In genomic region chr19:3108775-3109174, GRCh38 we compare ENCODE assay signal across 1 cellular context.
TF ChIP-seq lines count a peak whose summit lies in the region.

No MANE protein-coding gene starts in this region.

TF ChIP-seq in GM12878, 131 proteins besides CTCF, POLR2A, EP300 and RAD21 (continued from another document):
- TF ChIP-seq, protein P1, sequence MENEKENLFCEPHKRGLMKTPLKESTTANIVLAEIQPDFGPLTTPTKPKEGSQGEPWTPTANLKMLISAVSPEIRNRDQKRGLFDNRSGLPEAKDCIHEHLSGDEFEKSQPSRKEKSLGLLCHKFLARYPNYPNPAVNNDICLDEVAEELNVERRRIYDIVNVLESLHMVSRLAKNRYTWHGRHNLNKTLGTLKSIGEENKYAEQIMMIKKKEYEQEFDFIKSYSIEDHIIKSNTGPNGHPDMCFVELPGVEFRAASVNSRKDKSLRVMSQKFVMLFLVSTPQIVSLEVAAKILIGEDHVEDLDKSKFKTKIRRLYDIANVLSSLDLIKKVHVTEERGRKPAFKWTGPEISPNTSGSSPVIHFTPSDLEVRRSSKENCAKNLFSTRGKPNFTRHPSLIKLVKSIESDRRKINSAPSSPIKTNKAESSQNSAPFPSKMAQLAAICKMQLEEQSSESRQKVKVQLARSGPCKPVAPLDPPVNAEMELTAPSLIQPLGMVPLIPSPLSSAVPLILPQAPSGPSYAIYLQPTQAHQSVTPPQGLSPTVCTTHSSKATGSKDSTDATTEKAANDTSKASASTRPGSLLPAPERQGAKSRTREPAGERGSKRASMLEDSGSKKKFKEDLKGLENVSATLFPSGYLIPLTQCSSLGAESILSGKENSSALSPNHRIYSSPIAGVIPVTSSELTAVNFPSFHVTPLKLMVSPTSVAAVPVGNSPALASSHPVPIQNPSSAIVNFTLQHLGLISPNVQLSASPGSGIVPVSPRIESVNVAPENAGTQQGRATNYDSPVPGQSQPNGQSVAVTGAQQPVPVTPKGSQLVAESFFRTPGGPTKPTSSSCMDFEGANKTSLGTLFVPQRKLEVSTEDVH (IDR thresholded peaks at IDR 0.05; ENCODE audit: low read depth, partially characterized antibody) = no peak
- TF ChIP-seq USF1 (IDR thresholded peaks at IDR 0.05; ENCODE audit: borderline replicate concordance, extremely low read length, insufficient read depth, low read depth, low read length) = peak; percentile 66
- TF ChIP-seq ZNF384 (IDR thresholded peaks at IDR 0.05; ENCODE audit: borderline replicate concordance, low read depth, low read length) = no peak
- TF ChIP-seq ATF7 (IDR thresholded peaks at IDR 0.05; ENCODE audit: low read depth) = no peak
- no peak for TF ChIP-seq ZNF592 (IDR thresholded peaks at IDR 0.05)
- peak; percentile 57; the same call in 1 of the 2 replicates for TF ChIP-seq YY1 (IDR thresholded peaks at IDR 0.05; ENCODE audit: low read depth, low read length)
- TF ChIP-seq SMARCA5 (IDR thresholded peaks at IDR 0.05) = no peak; the same call in 1 of the 2 replicates
- TF ChIP-seq, protein P2, sequence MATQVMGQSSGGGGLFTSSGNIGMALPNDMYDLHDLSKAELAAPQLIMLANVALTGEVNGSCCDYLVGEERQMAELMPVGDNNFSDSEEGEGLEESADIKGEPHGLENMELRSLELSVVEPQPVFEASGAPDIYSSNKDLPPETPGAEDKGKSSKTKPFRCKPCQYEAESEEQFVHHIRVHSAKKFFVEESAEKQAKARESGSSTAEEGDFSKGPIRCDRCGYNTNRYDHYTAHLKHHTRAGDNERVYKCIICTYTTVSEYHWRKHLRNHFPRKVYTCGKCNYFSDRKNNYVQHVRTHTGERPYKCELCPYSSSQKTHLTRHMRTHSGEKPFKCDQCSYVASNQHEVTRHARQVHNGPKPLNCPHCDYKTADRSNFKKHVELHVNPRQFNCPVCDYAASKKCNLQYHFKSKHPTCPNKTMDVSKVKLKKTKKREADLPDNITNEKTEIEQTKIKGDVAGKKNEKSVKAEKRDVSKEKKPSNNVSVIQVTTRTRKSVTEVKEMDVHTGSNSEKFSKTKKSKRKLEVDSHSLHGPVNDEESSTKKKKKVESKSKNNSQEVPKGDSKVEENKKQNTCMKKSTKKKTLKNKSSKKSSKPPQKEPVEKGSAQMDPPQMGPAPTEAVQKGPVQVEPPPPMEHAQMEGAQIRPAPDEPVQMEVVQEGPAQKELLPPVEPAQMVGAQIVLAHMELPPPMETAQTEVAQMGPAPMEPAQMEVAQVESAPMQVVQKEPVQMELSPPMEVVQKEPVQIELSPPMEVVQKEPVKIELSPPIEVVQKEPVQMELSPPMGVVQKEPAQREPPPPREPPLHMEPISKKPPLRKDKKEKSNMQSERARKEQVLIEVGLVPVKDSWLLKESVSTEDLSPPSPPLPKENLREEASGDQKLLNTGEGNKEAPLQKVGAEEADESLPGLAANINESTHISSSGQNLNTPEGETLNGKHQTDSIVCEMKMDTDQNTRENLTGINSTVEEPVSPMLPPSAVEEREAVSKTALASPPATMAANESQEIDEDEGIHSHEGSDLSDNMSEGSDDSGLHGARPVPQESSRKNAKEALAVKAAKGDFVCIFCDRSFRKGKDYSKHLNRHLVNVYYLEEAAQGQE (IDR thresholded peaks at IDR 0.05; ENCODE audit: low read depth, low read length) = no peak
- no peak for TF ChIP-seq SIX5 (IDR thresholded peaks at IDR 0.05; ENCODE audit: low read depth, low read length, severe bottlenecking)
- TF ChIP-seq KDM1A (IDR thresholded peaks at IDR 0.05; ENCODE audit: borderline replicate concordance) = no peak
- peak; percentile 60 for TF ChIP-seq RAD51 (IDR thresholded peaks at IDR 0.05)
- TF ChIP-seq GABPA (IDR thresholded peaks at IDR 0.05; ENCODE audit: low read depth) = no peak
- no peak for TF ChIP-seq IRF5 (IDR thresholded peaks at IDR 0.05; ENCODE audit: borderline replicate concordance)
- peak; percentile 72 for TF ChIP-seq SMC3 (IDR thresholded peaks at IDR 0.05; ENCODE audit: borderline replicate concordance, low read length)
- TF ChIP-seq NRF1 (conservative IDR thresholded peaks at IDR 0.05; ENCODE audit: low read depth, low read length) = no peak
- TF ChIP-seq, protein P3, sequence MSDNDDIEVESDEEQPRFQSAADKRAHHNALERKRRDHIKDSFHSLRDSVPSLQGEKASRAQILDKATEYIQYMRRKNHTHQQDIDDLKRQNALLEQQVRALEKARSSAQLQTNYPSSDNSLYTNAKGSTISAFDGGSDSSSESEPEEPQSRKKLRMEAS (IDR thresholded peaks at IDR 0.05; ENCODE audit: low read depth, low read length) = 0 out of 2 replicates have a peak, but pooled peaks have one; percentile 70
